11 cellular contexts compared by ENCODE assay signal in the genomic region with DNA sequence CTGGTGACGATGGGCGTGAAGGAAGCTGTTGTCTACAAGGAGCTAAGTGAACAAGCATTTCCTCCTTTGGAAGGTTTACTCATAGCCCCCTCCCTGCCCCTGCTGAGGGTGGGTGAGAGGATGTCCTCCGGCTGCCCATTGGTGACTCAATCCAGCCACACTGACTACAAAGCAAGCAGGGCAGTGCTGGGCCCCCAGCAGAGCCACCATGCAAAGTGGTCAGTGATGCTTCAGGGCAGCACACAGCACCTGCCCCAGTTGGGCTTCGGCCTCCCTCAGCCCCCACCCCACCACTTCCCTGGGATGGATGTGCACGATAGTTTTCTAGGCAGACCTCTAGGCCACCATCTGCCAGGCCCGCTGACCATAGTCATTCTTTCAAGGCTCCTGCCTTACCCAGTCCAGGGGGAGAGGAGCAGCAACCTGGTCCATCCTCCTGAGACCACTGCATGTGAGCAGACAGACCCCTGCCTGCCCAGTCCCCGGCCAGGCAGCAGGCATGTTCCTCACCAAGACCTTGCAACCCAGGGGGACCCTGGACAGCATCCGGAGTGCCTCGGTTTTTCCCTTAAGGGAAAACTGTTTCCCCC.
DNase-seq lines count a peak whose midpoint lies in the region; ATAC-seq and TF ChIP-seq lines count a peak whose summit lies in the region.
"Had no signal": no experiment of that assay in that cellular context is flagged by ENCODE, and none has a peak within 500 bp of the region (broad histone marks: within the 10 kb centered on the region; RNA-seq: fewer than 3 reads in every experiment).

No MANE protein-coding gene starts in this region.

- H3K27ac ChIP-seq in esophagus muscularis mucosa (replicated peaks in 1 of 4): peak overlapping the region; percentile 69 to 88 (median 82)
- no peak overlapping the region for H3K27ac ChIP-seq in CD4-positive, alpha-beta memory T cell (ENCODE audit: low read depth, low read length)

- POLR2A ChIA-PET in CD4-positive, alpha-beta memory T cell (lab: Charles Lee; ENCODE audit: partially characterized antibody): no interaction called here

- CTCF ChIA-PET in CD4-positive, alpha-beta memory T cell (lab: Charles Lee; ENCODE audit: partially characterized antibody): interaction anchor here (1.3 kb wide), 2 partner anchors 9 to 80 kb away, joined by 3 to 5 read pairs; no protein-coding TSS in a partner anchor

- no peak for DNase-seq in Right ventricle myocardium inferior (ENCODE audit: missing footprints)
- DNase-seq in cardiac septum (ENCODE audit: low spot score): no peak
- DNase-seq in esophagus muscularis mucosa (ENCODE audit: extremely low spot score): no peak
- no peak for DNase-seq in nephron progenitor cell
- DNase-seq in CD4-positive, alpha-beta memory T cell: no peak
- DNase-seq in middle frontal gyrus (ENCODE audit: extremely low spot score, low spot score): no peak
- no peak for DNase-seq in SHP77 (lab: John Stamatoyannopoulos, UW)
- DNase-seq in DMS 273 (lab: John Stamatoyannopoulos, UW; ENCODE audit: unreplicated experiment): no peak
- DNase-seq: activated T-cell treated with anti-CD3 and anti-CD28 coated beads, Interleukin-2, amount 50 U/mL, for 4 hours; NCI-H1048; SHP77 treated with DMSO at 0.1 percent for 48 hours had no signal

- H3K36me3 ChIP-seq in esophagus muscularis mucosa: peaks cover under 1 to 35% (median 26%) of the 10 kb centered on the region in 4 donors
- H3K36me3 ChIP-seq in CD4-positive, alpha-beta memory T cell (ENCODE audit: insufficient read depth, low read length): peaks cover 15% of the 10 kb centered on the region

- peaks cover 3% of the 10 kb centered on the region for H3K27me3 Mint-ChIP-seq in nephron progenitor cell (ENCODE audit: low read depth, poor library complexity)
- H3K27me3 Mint-ChIP-seq in CD4-positive, alpha-beta memory T cell: no peaks in the 10 kb centered on the region

- no peaks in the 10 kb centered on the region for H3K27me3 ChIP-seq in esophagus muscularis mucosa
- no peaks in the 10 kb centered on the region for H3K27me3 ChIP-seq in CD4-positive, alpha-beta memory T cell (ENCODE audit: insufficient read depth, low read length)

- no peak overlapping the region for H3K4me3 Mint-ChIP-seq in nephron progenitor cell
- no peak overlapping the region for H3K4me3 Mint-ChIP-seq in CD4-positive, alpha-beta memory T cell
- H3K4me3 Mint-ChIP-seq: activated T-cell treated with anti-CD3 and anti-CD28 coated beads, Interleukin-2, amount 50 U/mL, for 4 hours had no signal

- intact Hi-C loops in Right ventricle myocardium inferior (cut with DNase I) (loop anchor here (10.0 kb wide), 1 partner anchor 219 kb away; no protein-coding TSS in a partner anchor), cardiac septum (cut with DNase I) (no loop called here), esophagus muscularis mucosa (cut with DNase I) (no loop called here)
- intact Hi-C loops in CD4-positive, alpha-beta memory T cell (cut with micrococcal nuclease): no loop called here

- peaks cover 26% of the 10 kb centered on the region for H3K36me3 Mint-ChIP-seq in nephron progenitor cell (ENCODE audit: low read depth)
- H3K36me3 Mint-ChIP-seq in CD4-positive, alpha-beta memory T cell: peaks cover 16 to 30% of the 10 kb centered on the region in 2 donors

- H3K4me3 ChIP-seq in esophagus muscularis mucosa: peak overlapping the region in 1 of 4 donors; percentile 11
- no peak overlapping the region for H3K4me3 ChIP-seq in CD4-positive, alpha-beta memory T cell (ENCODE audit: low read length in 2 of 2)

- H3K9me3 ChIP-seq in esophagus muscularis mucosa: no peaks in the 10 kb centered on the region
- H3K9me3 ChIP-seq in CD4-positive, alpha-beta memory T cell (ENCODE audit: control insufficient read depth in 1 of 2, low read length in 2 of 2): no peaks in the 10 kb centered on the region

- WGBS in esophagus muscularis mucosa: 80% methylated on average over 7 of the region's 9 CpGs

- TF ChIP-seq CTCF in esophagus muscularis mucosa (IDR thresholded peaks at IDR 0.05) (no peak), nephron progenitor cell (IDR thresholded peaks at IDR 0.05) (no peak)

- no peaks in the 10 kb centered on the region for H3K9me3 Mint-ChIP-seq in nephron progenitor cell
- H3K9me3 Mint-ChIP-seq in CD4-positive, alpha-beta memory T cell: no peaks in the 10 kb centered on the region
- H3K9me3 Mint-ChIP-seq: activated T-cell treated with anti-CD3 and anti-CD28 coated beads, Interleukin-2, amount 50 U/mL, for 4 hours had no signal

- peak overlapping the region; percentile 51 for H3K27ac Mint-ChIP-seq in nephron progenitor cell
- H3K27ac Mint-ChIP-seq in CD4-positive, alpha-beta memory T cell: peak overlapping the region in 1 of 7 donors; percentile 68

- peaks cover 24 to 37% (median 29%) of the 10 kb centered on the region in 4 donors for H3K4me1 ChIP-seq in esophagus muscularis mucosa
- H3K4me1 ChIP-seq in CD4-positive, alpha-beta memory T cell (ENCODE audit: insufficient read depth, low read length): no peaks in the 10 kb centered on the region

- no peak for TF ChIP-seq POLR2A in esophagus muscularis mucosa (IDR thresholded peaks at IDR 0.05; ENCODE audit: low read depth)

- peaks cover 12% of the 10 kb centered on the region for H3K4me1 Mint-ChIP-seq in nephron progenitor cell
- H3K4me1 Mint-ChIP-seq in CD4-positive, alpha-beta memory T cell: no peaks in the 10 kb centered on the region

- no peak for TF ChIP-seq EP300 in esophagus muscularis mucosa (IDR thresholded peaks at IDR 0.05)

- peak; percentile 35 for ATAC-seq in Right ventricle myocardium inferior
- ATAC-seq: activated T-cell treated with anti-CD3 and anti-CD28 coated beads, Interleukin-2, amount 50 U/mL, for 4 hours had no signal
